8 cellular contexts compared by ENCODE assay signal in the genomic region with DNA sequence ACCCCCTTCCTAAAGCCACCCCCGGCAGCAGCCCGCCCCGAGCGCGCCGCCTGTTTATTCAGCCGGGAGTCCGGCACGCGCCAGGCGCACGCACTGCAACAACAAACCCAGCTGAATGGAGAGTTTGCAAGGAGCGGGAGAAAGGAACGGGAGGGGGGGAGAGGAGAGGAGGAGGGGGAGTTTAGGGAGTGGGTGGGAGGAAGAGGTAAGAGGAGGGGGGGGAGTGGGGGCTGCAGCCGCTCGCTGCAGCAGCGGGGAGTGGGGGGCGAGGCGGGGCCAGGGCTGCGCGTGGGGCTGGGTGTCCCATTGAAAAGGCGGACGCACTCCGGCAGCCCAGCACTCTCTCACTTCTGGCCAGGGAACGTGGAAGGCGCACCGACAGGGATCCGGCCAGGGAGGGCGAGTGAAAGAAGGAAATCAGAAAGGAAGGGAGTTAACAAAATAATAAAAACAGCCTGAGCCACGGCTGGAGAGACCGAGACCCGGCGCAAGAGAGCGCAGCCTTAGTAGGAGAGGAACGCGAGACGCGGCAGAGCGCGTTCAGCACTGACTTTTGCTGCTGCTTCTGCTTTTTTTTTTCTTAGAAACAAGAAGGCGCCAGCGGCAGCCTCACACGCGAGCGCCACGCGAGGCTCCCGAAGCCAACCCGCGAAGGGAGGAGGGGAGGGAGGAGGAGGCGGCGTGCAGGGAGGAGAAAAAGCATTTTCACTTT.
DNase-seq lines count a peak whose midpoint lies in the region; ATAC-seq and TF ChIP-seq lines count a peak whose summit lies in the region.

Gene ASCL1 (plus strand): TSS at position 336 of the 712 bp plus-strand sequence. CDS start 571 bp downstream, outside the sequence.

- peak; percentile 1 for DNase-seq in DMS 273 treated with DMSO at 0.1 percent for 48 hours (lab: John Stamatoyannopoulos, UW)
- peak; percentile 90 for DNase-seq in NCI-H2227 (lab: John Stamatoyannopoulos, UW; ENCODE audit: unreplicated experiment)
- DNase-seq in coronary artery (ENCODE audit: low spot score) = no peak
- DNase-seq in NOMO-1 (lab: John Stamatoyannopoulos, UW; ENCODE audit: unreplicated experiment in 2 of 2) = no peak

- no peak for TF ChIP-seq CTCF in coronary artery (IDR thresholded peaks at IDR 0.05)

- no peaks in the 10 kb centered on the region for H3K9me3 ChIP-seq in muscle layer of colon (ENCODE audit: low read length)

- peak within 1 kb of the TSS; percentile 69 for H3K4me3 ChIP-seq in coronary artery
- H3K4me3 ChIP-seq in muscle layer of colon (ENCODE audit: low read depth in 1 of 2, low read length in 2 of 2) = peak within 1 kb of the TSS; percentile 32 to 34

- no peaks in the 10 kb centered on the region for H3K36me3 ChIP-seq in muscle layer of colon (ENCODE audit: insufficient read depth, low read length)

- H3K27ac ChIP-seq in coronary artery = no peak within 1 kb of the TSS
- no peak within 1 kb of the TSS for H3K27ac ChIP-seq in muscle layer of colon (ENCODE audit: low read depth, low read length)

- no peak within 1 kb of the TSS for H3K9ac ChIP-seq in muscle layer of colon (ENCODE audit: low read length)

- peaks cover 44 to 88% of the 10 kb centered on the region in 2 donors for H3K27me3 ChIP-seq in muscle layer of colon (ENCODE audit: control insufficient read depth in 1 of 2, insufficient read depth in 2 of 2, low read length in 2 of 2)

- H3K4me1 ChIP-seq in muscle layer of colon (ENCODE audit: insufficient read depth, low read length) = peaks cover 12% of the 10 kb centered on the region

- peak; percentile 36 for ATAC-seq in GM21619 (IDR thresholded peaks at IDR 0.05; ENCODE audit: unreplicated experiment)
- no peak for ATAC-seq in HG03460 (IDR thresholded peaks at IDR 0.05; ENCODE audit: unreplicated experiment)
- no peak for ATAC-seq in GM21737 (IDR thresholded peaks at IDR 0.05; ENCODE audit: unreplicated experiment)

Comparison
In these comparisons a context has a peak if more than half of its experiments do, and no peak if none do; other contexts are left out.
1. DNase-seq: peak in DMS 273 treated with DMSO at 0.1 percent for 48 hours (single experiment) and NCI-H2227 (single experiment); none in coronary artery (single experiment) and NOMO-1 (0 of 2).